30 cellular contexts compared by ENCODE assay signal in the genomic region with DNA sequence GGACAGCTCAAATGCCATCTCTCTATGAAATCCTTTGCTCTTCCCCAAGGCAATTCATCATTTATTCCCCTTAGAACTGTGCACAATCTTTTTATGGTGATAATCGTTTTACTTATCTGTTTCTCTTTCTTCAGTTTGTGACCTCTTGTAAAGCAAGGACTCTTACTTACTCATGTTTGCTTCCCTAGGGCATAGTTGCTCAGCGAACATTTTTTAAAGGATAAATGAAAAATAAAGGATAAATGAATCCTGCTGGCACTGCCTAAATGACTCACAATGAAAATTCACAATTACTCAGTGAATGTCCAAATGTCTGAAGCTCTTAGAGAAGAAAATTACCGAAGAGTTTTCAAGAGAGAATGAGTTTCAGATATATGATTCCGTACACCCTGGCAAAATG.
DNase-seq lines count a peak whose midpoint lies in the region; ATAC-seq, FAIRE-seq and TF ChIP-seq lines count a peak whose summit lies in the region.
"Had no signal": no experiment of that assay in that cellular context is flagged by ENCODE, and none has a peak within 500 bp of the region (broad histone marks: within the 10 kb centered on the region; RNA-seq: fewer than 3 reads in every experiment).

No MANE protein-coding gene starts in this region.

- H3K9me3 ChIP-seq in GM23248 (ENCODE audit: low read depth) (no peaks in the 10 kb centered on the region), astrocyte (ENCODE audit: insufficient read depth, low read depth, low read length) (no peaks in the 10 kb centered on the region)
- H3K9me3 ChIP-seq: MG63, right lobe of liver had no signal

- no peak overlapping the region for H3K27ac Mint-ChIP-seq in astrocyte (ENCODE audit: unreplicated experiment)
- H3K27ac Mint-ChIP-seq: activated CD8-positive, alpha-beta T cell treated with anti-CD3 and anti-CD28 coated beads, Interleukin-2, amount 10 ng/mL, durations not matched to agents 7 days and 5 days; activated naive CD8-positive, alpha-beta T cell treated with anti-CD3 and anti-CD28 coated beads, Interleukin-2, amount 10 ng/mL, durations not matched to agents 7 days and 5 days; activated T-cell treated with anti-CD3 and anti-CD28 coated beads, Interleukin-2, amount 50 U/mL, for 24 hours; B cell; CD8-positive, alpha-beta T cell; H9; memory B cell; progenitor cell of endocrine pancreas; stimulated activated naive B cell treated with anti-CD40 and anti-IgM and Interleukin-4, amounts not matched to agents 10 μg/mL and 1 μg/mL and 100 μg/mL, for 72 hours had no signal

- no peaks in the 10 kb centered on the region for H4K20me1 ChIP-seq in GM23248 (ENCODE audit: insufficient read depth)
- no peaks in the 10 kb centered on the region for H4K20me1 ChIP-seq in astrocyte (ENCODE audit: insufficient read depth, low read length)

- no peaks in the 10 kb centered on the region for H3K27me3 ChIP-seq in GM23248 (replicated peaks; ENCODE audit: insufficient read depth)
- H3K27me3 ChIP-seq in astrocyte (ENCODE audit: insufficient read depth, low read length): no peaks in the 10 kb centered on the region
- H3K27me3 ChIP-seq: MG63, right lobe of liver had no signal

- no peaks in the 10 kb centered on the region for H3K9me2 ChIP-seq in GM23248 (ENCODE audit: insufficient read depth)

- H3K79me2 ChIP-seq in GM23248 (ENCODE audit: insufficient read depth) (no peaks in the 10 kb centered on the region), astrocyte (ENCODE audit: insufficient read depth, low read length) (no peaks in the 10 kb centered on the region)

- no peak for TF ChIP-seq CTCF in astrocyte (IDR thresholded peaks at IDR 0.05; ENCODE audit: insufficient read depth, low read depth, low read length)

- in situ Hi-C loops in GM23248 (cut with MboI): loop anchor here (25.0 kb wide), 1 partner anchor 988 kb away; no protein-coding TSS in a partner anchor

- no peak for ATAC-seq in HG03571 (IDR thresholded peaks at IDR 0.05; ENCODE audit: unreplicated experiment)
- ATAC-seq: activated CD8-positive, alpha-beta T cell treated with anti-CD3 and anti-CD28 coated beads, Interleukin-2, amount 10 ng/mL, durations not matched to agents 7 days and 5 days; CD8-positive, alpha-beta T cell; right lobe of liver; stimulated activated naive B cell treated with anti-CD40 and anti-IgM and Interleukin-4, amounts not matched to agents 10 μg/mL and 1 μg/mL and 100 μg/mL, for 72 hours had no signal

- H3K36me3 Mint-ChIP-seq in astrocyte (ENCODE audit: low read depth, unreplicated experiment): no peaks in the 10 kb centered on the region
- H3K36me3 Mint-ChIP-seq: activated naive CD8-positive, alpha-beta T cell treated with anti-CD3 and anti-CD28 coated beads, Interleukin-2, amount 10 ng/mL, durations not matched to agents 7 days and 5 days; CD8-positive, alpha-beta T cell; memory B cell; stimulated activated naive B cell treated with anti-CD40 and anti-IgM and Interleukin-4, amounts not matched to agents 10 μg/mL and 1 μg/mL and 100 μg/mL, for 72 hours had no signal

- no peak overlapping the region for H3K4me3 Mint-ChIP-seq in astrocyte (ENCODE audit: unreplicated experiment)
- H3K4me3 Mint-ChIP-seq: activated CD8-positive, alpha-beta T cell treated with anti-CD3 and anti-CD28 coated beads, Interleukin-2, amount 10 ng/mL, durations not matched to agents 7 days and 5 days; activated naive CD8-positive, alpha-beta T cell treated with anti-CD3 and anti-CD28 coated beads, Interleukin-2, amount 10 ng/mL, durations not matched to agents 7 days and 5 days; activated T-cell treated with anti-CD3 and anti-CD28 coated beads, Interleukin-2, amount 50 U/mL, for 24 hours; B cell; CD8-positive, alpha-beta T cell; H9; memory B cell; stimulated activated naive B cell treated with anti-CD40 and anti-IgM and Interleukin-4, amounts not matched to agents 10 μg/mL and 1 μg/mL and 100 μg/mL, for 72 hours had no signal

- H2AFZ ChIP-seq in GM23248 (peak overlapping the region; percentile 47), astrocyte (ENCODE audit: low read depth, low read length) (no peak overlapping the region)

- H3K9ac ChIP-seq in GM23248: no peak overlapping the region
- H3K9ac ChIP-seq in astrocyte (ENCODE audit: low read length): no peak overlapping the region

- H3K4me1 Mint-ChIP-seq in astrocyte (ENCODE audit: low read depth, unreplicated experiment): peaks cover 15% of the 10 kb centered on the region
- H3K4me1 Mint-ChIP-seq: activated naive CD8-positive, alpha-beta T cell treated with anti-CD3 and anti-CD28 coated beads, Interleukin-2, amount 10 ng/mL, durations not matched to agents 7 days and 5 days; B cell; memory B cell; stimulated activated naive B cell treated with anti-CD40 and anti-IgM and Interleukin-4, amounts not matched to agents 10 μg/mL and 1 μg/mL and 100 μg/mL, for 72 hours had no signal

- H3K27me3 Mint-ChIP-seq in astrocyte (ENCODE audit: low read depth, unreplicated experiment): no peaks in the 10 kb centered on the region
- H3K27me3 Mint-ChIP-seq: activated naive CD8-positive, alpha-beta T cell treated with anti-CD3 and anti-CD28 coated beads, Interleukin-2, amount 10 ng/mL, durations not matched to agents 7 days and 5 days; activated T-cell treated with anti-CD3 and anti-CD28 coated beads, Interleukin-2, amount 50 U/mL, for 24 hours; B cell; memory B cell; progenitor cell of endocrine pancreas; stimulated activated naive B cell treated with anti-CD40 and anti-IgM and Interleukin-4, amounts not matched to agents 10 μg/mL and 1 μg/mL and 100 μg/mL, for 72 hours had no signal

- H3K36me3 ChIP-seq in GM23248 (ENCODE audit: low read depth) (no peaks in the 10 kb centered on the region), astrocyte (ENCODE audit: insufficient read depth, low read length) (no peaks in the 10 kb centered on the region)
- H3K36me3 ChIP-seq: MG63, right lobe of liver had no signal

- peaks cover 28% of the 10 kb centered on the region for H3K4me1 ChIP-seq in GM23248 (ENCODE audit: insufficient read depth)
- peaks cover 3% of the 10 kb centered on the region for H3K4me1 ChIP-seq in astrocyte (ENCODE audit: insufficient read depth, low read length)
- H3K4me1 ChIP-seq: right lobe of liver had no signal

- DNase-seq in GM23248: peak; percentile 82
- DNase-seq in astrocyte (ENCODE audit: low read depth): peak; percentile 38
- DNase-seq in fibroblast of the conjunctiva (ENCODE audit: low read depth): peak; percentile 14
- no peak for DNase-seq in HTR-8/SVneo (ENCODE audit: insufficient read length, low spot score)
- DNase-seq in MV-4-11 (lab: John Stamatoyannopoulos, UW): no peak
- no peak for DNase-seq in effector CD4-positive, alpha-beta T cell
- DNase-seq: activated CD4-positive, alpha-beta T cell treated with anti-CD3 and anti-CD28 coated beads for 1 hour; activated CD8-positive, alpha-beta T cell treated with anti-CD3 and anti-CD28 coated beads, Interleukin-2, amount 10 ng/mL, durations not matched to agents 7 days and 5 days; activated gamma-delta T cell; activated naive CD8-positive, alpha-beta T cell treated with anti-CD3 and anti-CD28 coated beads, Interleukin-2, amount 10 ng/mL, durations not matched to agents 7 days and 5 days; activated T-cell treated with anti-CD3 and anti-CD28 coated beads, Interleukin-2, amount 50 U/mL, for 24 hours; CD8-positive, alpha-beta T cell; DMS153; GDM1; H9; MG63; NCI-H1417; NCI-H2081; NCI-H226; NCI-H748 treated with DMSO at 0.1 percent for 48 hours; right lobe of liver; stimulated activated CD4-positive, alpha-beta T cell treated with anti-CD3 and anti-CD28 coated beads, Interleukin-15, amount 100 ng/mL, for 24 hours; stimulated activated naive B cell treated with anti-CD40 and anti-IgM and Interleukin-4, amounts not matched to agents 10 μg/mL and 1 μg/mL and 100 μg/mL, for 72 hours had no signal

- H3K4me2 ChIP-seq in GM23248 (ENCODE audit: unreplicated experiment) (peak overlapping the region; percentile 58), astrocyte (ENCODE audit: low read length) (peak overlapping the region; percentile 21)

- peaks cover 34% of the 10 kb centered on the region for H3F3A ChIP-seq in GM23248 (ENCODE audit: insufficient read depth)

- peak overlapping the region; percentile 54 for H3K27ac ChIP-seq in GM23248
- no peak overlapping the region for H3K27ac ChIP-seq in astrocyte (ENCODE audit: low read depth, low read length)
- H3K27ac ChIP-seq: right lobe of liver, SK-N-MC had no signal

- WGBS in GM23248 (ENCODE audit: low coverage in 1 of 2, low lambda C conversion rate in 2 of 2, missing lambda C conversion rate in 2 of 2), 2 experiments: 17 to 26% methylated on average over 4 of the region's 4 CpGs

- H3K9me3 Mint-ChIP-seq in astrocyte (ENCODE audit: unreplicated experiment): no peaks in the 10 kb centered on the region
- H3K9me3 Mint-ChIP-seq: H9 had no signal

- peak overlapping the region; percentile 26 for H3K4me3 ChIP-seq in GM23248
- no peak overlapping the region for H3K4me3 ChIP-seq in astrocyte (ENCODE audit: insufficient read depth, low read depth, low read length)
- H3K4me3 ChIP-seq: MG63, right lobe of liver, SK-N-MC had no signal

- FAIRE-seq in astrocyte (lab: Jason Lieb, UNC) (peak; percentile 29), HTR-8/SVneo (lab: Jason Lieb, UNC) (no peak)
- FAIRE-seq: frontal cortex, TTC549 had no signal

Comparison
In these comparisons a context has a peak if more than half of its experiments do, and no peak if none do; other contexts are left out.
1. DNase-seq: peak in GM23248 (single experiment), astrocyte (single experiment) and fibroblast of the conjunctiva (single experiment); none in HTR-8/SVneo (single experiment), MV-4-11 (single experiment) and effector CD4-positive, alpha-beta T cell (single experiment).